Comparison of ENCODE assay signal across 15 cellular contexts in the genomic region with DNA sequence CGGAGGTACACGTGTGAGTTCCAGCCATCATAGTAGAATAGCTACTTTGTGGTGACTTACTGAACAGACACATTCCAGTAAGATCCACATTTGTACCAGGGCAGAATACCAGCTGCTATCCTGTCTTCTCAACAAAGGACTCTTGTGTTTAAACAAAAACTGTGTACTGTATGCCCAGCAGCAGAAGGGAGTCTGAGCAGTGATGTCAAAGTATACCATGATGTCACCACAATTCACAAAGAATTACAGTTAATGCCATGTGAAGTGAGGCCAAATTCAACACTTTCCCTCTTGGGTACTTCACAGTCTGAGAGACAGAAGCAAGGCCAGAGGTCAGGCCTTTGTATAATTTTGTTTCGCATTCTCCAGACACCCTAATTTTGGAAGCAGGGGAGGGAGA.
A peak's percentile ranks its signal among the peaks of the same experiment; 100 is the strongest.
DNase-seq lines count a peak whose midpoint lies in the region; ATAC-seq and TF ChIP-seq lines count a peak whose summit lies in the region.
"Had no signal": no experiment of that assay in that cellular context is flagged by ENCODE, and none has a peak within 500 bp of the region (broad histone marks: within the 10 kb centered on the region; RNA-seq: fewer than 3 reads in every experiment).

No MANE protein-coding gene starts in this region.

- DNase-seq in NCI-H2107 treated with DMSO at 0.1 percent for 48 hours (lab: John Stamatoyannopoulos, UW; ENCODE audit: unreplicated experiment) (peak; percentile 17), NCI-H2107 (lab: John Stamatoyannopoulos, UW) (no peak), NCI-H69 (lab: John Stamatoyannopoulos, UW) (peak; percentile 99), fibroblast of lung (ENCODE audit: low read depth in 2 of 2) (peak; percentile 39 to 40), retina (peak; percentile 61), HuH-7 (ENCODE audit: low spot score) (no peak)
- no peak for DNase-seq in activated CD4-positive, alpha-beta T cell treated with anti-CD3 and anti-CD28 coated beads for 4 hours
- DNase-seq: 8988T; activated T-cell treated with anti-CD3 and anti-CD28 coated beads, Interleukin-2, amount 50 U/mL, for 24 hours; HFFc6; NCI-H1436; SIG-M5 had no signal

- H3K27me3 ChIP-seq in fibroblast of lung (ENCODE audit: control insufficient read depth, insufficient read depth, low read length): no peaks in the 10 kb centered on the region

- no peak overlapping the region for H2AFZ ChIP-seq in fibroblast of lung (ENCODE audit: low read length)

- H3K9me3 ChIP-seq in fibroblast of lung (ENCODE audit: control insufficient read depth, insufficient read depth, low read depth, low read length): no peaks in the 10 kb centered on the region

- H3K4me2 ChIP-seq in fibroblast of lung (ENCODE audit: extremely low read depth, insufficient read depth, low read length): no peak overlapping the region
- H3K4me2 ChIP-seq: KMS-11 had no signal

- H3K4me3 ChIP-seq in fibroblast of lung (replicated peaks in 1 of 4; ENCODE audit: control extremely low read depth in 1 of 4, insufficient read depth in 1 of 4, low read depth in 3 of 4, low read length in 4 of 4): no peak overlapping the region

- no peaks in the 10 kb centered on the region for H3K4me1 ChIP-seq in fibroblast of lung (ENCODE audit: control insufficient read depth, extremely low read depth, insufficient read depth, low read length)

- no peak overlapping the region for H3K9ac ChIP-seq in fibroblast of lung (ENCODE audit: insufficient read depth, low read length)
- H3K9ac ChIP-seq: KMS-11 had no signal

- no peak overlapping the region for H3K27ac ChIP-seq in fibroblast of lung (ENCODE audit: insufficient read depth, low read length)
- H3K27ac ChIP-seq: HL-60, KMS-11 had no signal

- no peaks in the 10 kb centered on the region for H3K79me2 ChIP-seq in fibroblast of lung (ENCODE audit: control insufficient read depth, insufficient read depth, low read length)

- no peaks in the 10 kb centered on the region for H4K20me1 ChIP-seq in fibroblast of lung (ENCODE audit: control insufficient read depth, extremely low read depth, insufficient read depth, low read length)

- no peak for ATAC-seq in HG03159 (IDR thresholded peaks at IDR 0.05; ENCODE audit: unreplicated experiment)

- H3K36me3 ChIP-seq in fibroblast of lung (ENCODE audit: control insufficient read depth, insufficient read depth, low read length): no peaks in the 10 kb centered on the region

- TF ChIP-seq CTCF in fibroblast of lung (conservative IDR thresholded peaks at IDR 0.05 in 1 of 2, IDR thresholded peaks at IDR 0.05 in 1 of 2; ENCODE audit: low read depth in 1 of 2, low read length in 2 of 2): no peak

Comparison
In these comparisons a context has a peak if more than half of its experiments do, and no peak if none do; other contexts are left out.
1. DNase-seq: peak in NCI-H2107 treated with DMSO at 0.1 percent for 48 hours (single experiment), NCI-H69 (single experiment), fibroblast of lung (2 of 2) and retina (single experiment); none in NCI-H2107 (single experiment), HuH-7 (single experiment) and activated CD4-positive, alpha-beta T cell treated with anti-CD3 and anti-CD28 coated beads for 4 hours (0 of 2).